Comparison of ENCODE assay signal across 8 cellular contexts in genomic region chr1:161045749-161046573, GRCh38. TPM values are rescaled to one million over a fixed set of nuclear protein-coding genes. Genes with fewer than 3 reads are reported as not detected.
DNase-seq lines count a peak whose midpoint lies in the region; ATAC-seq and TF ChIP-seq lines count a peak whose summit lies in the region.

A gene with protein sequence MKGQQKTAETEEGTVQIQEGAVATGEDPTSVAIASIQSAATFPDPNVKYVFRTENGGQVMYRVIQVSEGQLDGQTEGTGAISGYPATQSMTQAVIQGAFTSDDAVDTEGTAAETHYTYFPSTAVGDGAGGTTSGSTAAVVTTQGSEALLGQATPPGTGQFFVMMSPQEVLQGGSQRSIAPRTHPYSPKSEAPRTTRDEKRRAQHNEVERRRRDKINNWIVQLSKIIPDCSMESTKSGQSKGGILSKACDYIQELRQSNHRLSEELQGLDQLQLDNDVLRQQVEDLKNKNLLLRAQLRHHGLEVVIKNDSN (minus strand): TSS chr1:161045977. CDS start chr1:161043275, 2,702 bp downstream.

- H3K4me3 ChIP-seq in AG04450 (ENCODE audit: low read depth, low read length), result peak within 1 kb of the TSS; percentile 86

- POLR2A ChIA-PET in AG04450 (lab: Yijun Ruan, JAX) (interaction anchor here (0.8 to 3.1 kb wide), 12 partner anchors 9 to 120 kb away, joined by 3 to 10 read pairs (median 4); partner anchors contain the start of genes DEDD, F11R and NECTIN4), activated B cell treated with CpG ODN at 0.5 μM for 24 hours (lab: Charles Lee) (interaction anchor here (0.5 to 5.9 kb wide), 39 partner anchors 8 to 699 kb away, joined by 3 to 285 read pairs (median 7); partner anchors contain the start of genes ARHGAP30, CD48, DEDD and F11R)

- H3K9me3 ChIP-seq in AG04450 (ENCODE audit: control insufficient read depth, insufficient read depth, low read length), result peaks cover 20% of the 10 kb centered on the region

- ATAC-seq in HG03196 (IDR thresholded peaks at IDR 0.05; ENCODE audit: unreplicated experiment), result peak; percentile 57
- peak; percentile 62 for ATAC-seq in activated B cell treated with CpG ODN at 0.5 μM for 24 hours (ENCODE audit: low read depth)

- TF ChIP-seq POLR2A in GM18951 (IDR thresholded peaks at IDR 0.05; ENCODE audit: extremely low read depth, insufficient read depth, insufficient read length), result peak; percentile 86

- H3K4me1 Mint-ChIP-seq in activated B cell treated with CpG ODN at 0.5 μM for 24 hours, result peaks cover 66% of the 10 kb centered on the region

- intact Hi-C loops in activated B cell treated with CpG ODN at 0.5 μM for 24 hours (cut with micrococcal nuclease), result loop anchor here (1.0 to 10.0 kb wide), 11 partner anchors 8 to 784 kb away; partner anchors contain the start of genes DCAF8, DEDD, F11R and KLHDC9

- DNase-seq in AG04450 (ENCODE audit: low read depth, low spot score), result peak; percentile 87
- DNase-seq in NCI-H345 (lab: John Stamatoyannopoulos, UW), result peak; percentile 94
- DNase-seq in activated B cell treated with CpG ODN at 0.5 μM for 24 hours, result peak; percentile 91
- DNase-seq in caudate nucleus (lab: John Stamatoyannopoulos, UW), result peak; percentile 9 to 95 (median 88)
- peak; percentile 97 for DNase-seq in iris pigment epithelial cell (ENCODE audit: low read depth)
- DNase-seq in stimulated activated CD4-positive, alpha-beta T cell treated with anti-CD3 and anti-CD28 coated beads, Interleukin-12 subunit alpha, Interleukin-12 subunit beta, amount 100 ng/mL, for 24 hours (ENCODE audit: low read depth in 2 of 2), result peak; percentile 82 to 88

- peaks cover 84% of the 10 kb centered on the region for H3K36me3 Mint-ChIP-seq in activated B cell treated with CpG ODN at 0.5 μM for 24 hours (ENCODE audit: low read depth)

- CTCF ChIA-PET in AG04450 (lab: Charles Lee) (interaction anchor here (0.6 to 4.3 kb wide), 7 partner anchors 25 to 336 kb away, joined by 4 to 44 read pairs (median 7); partner anchors contain the start of gene KLHDC9), activated B cell treated with CpG ODN at 0.5 μM for 24 hours (lab: Charles Lee) (interaction anchor here (1.3 to 4.5 kb wide), 4 partner anchors 24 to 52 kb away, joined by 7 to 37 read pairs (median 18); partner anchors contain the start of genes ARHGAP30 and KLHDC9)

- H3K27me3 ChIP-seq in AG04450 (ENCODE audit: control insufficient read depth, insufficient read depth, low read length), result no peaks in the 10 kb centered on the region

- TF ChIP-seq CTCF in AG04450 (IDR thresholded peaks at IDR 0.05; ENCODE audit: low read depth, low read length) (no peak), activated B cell treated with CpG ODN at 0.5 μM for 24 hours (IDR thresholded peaks at IDR 0.05) (no peak)

- no peaks in the 10 kb centered on the region for H3K27me3 Mint-ChIP-seq in activated B cell treated with CpG ODN at 0.5 μM for 24 hours

- H3K27ac Mint-ChIP-seq in activated B cell treated with CpG ODN at 0.5 μM for 24 hours, result peak within 1 kb of the TSS; percentile 100

- in situ Hi-C loops in GM18951 (cut with MboI; ENCODE audit: low sequenced_read_pairs, unreplicated experiment), result no loop called here

- H3K9me3 Mint-ChIP-seq in activated B cell treated with CpG ODN at 0.5 μM for 24 hours, result no peaks in the 10 kb centered on the region

- H3K4me3 Mint-ChIP-seq in activated B cell treated with CpG ODN at 0.5 μM for 24 hours, result peak within 1 kb of the TSS; percentile 95

- H3K27ac ChIP-seq in AG04450 (ENCODE audit: low read depth, low read length) (peak within 1 kb of the TSS; percentile 95), caudate nucleus (ENCODE audit: low read depth, low read length) (peak within 1 kb of the TSS; percentile 98)

RNA-seq across cellular contexts. Expression of the gene that starts here (rescaled TPM):
- polyA plus RNA-seq in AG04450 (2011; rRNA removed), result 32.6 and 37.6 TPM in 2 replicates
- polyA minus RNA-seq in AG04450 (2011; rRNA and poly(A)+ RNA removed), result 110 and 126 TPM in 2 replicates
- 134 and 143 TPM in 2 replicates for total RNA-seq in activated B cell treated with CpG ODN at 0.5 μM for 24 hours

Comparison
In these comparisons a context has a peak if more than half of its experiments do, and no peak if none do; other contexts are left out.
1. Peak in every context shown above with its lines: DNase-seq, ATAC-seq, H3K4me3 ChIP-seq and H3K27ac ChIP-seq.